In the genomic region with DNA sequence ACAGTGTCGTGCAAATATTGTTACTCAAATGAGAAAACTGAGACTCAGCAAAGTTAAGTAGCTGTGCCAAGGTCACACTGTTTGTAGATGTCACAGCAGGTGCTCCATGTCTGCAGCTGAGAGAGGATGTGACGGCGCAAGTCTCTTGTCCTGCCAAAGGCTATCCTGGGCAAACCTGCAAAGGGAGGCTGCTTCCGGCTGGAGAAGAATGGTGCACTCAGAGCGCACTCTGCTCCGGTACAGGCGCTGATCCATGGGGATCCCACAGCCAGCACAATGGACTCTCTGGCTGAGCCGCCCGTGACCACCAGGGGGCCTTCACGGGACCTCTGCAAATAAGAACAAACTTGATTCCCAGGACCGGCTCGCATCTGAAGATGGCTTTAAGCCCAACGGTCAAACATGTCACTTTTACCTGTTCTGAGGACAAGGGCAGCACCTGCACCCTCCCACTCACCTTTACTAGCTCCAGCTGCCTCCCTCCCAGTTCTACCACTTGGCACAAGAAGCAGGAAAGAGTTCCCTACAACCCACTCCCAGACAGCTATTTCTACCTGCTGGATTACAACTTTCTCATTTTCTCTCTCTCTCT, we compare ENCODE assay signal across 1 cellular context.
A peak's percentile ranks its signal among the peaks of the same experiment; 100 is the strongest.
TF ChIP-seq lines count a peak whose summit lies in the region.

No MANE protein-coding gene starts in this region.

TF ChIP-seq in HepG2, 621 proteins besides CTCF, POLR2A, EP300 and RAD21 (continued from another document and continues in another):
- no peak for TF ChIP-seq EZH2 (conservative IDR thresholded peaks at IDR 0.05; ENCODE audit: low read depth, low read length)
- TF ChIP-seq ONECUT2 (CRISPR knock-in tag; IDR thresholded peaks at IDR 0.05), result no peak
- TF ChIP-seq ZNF703 (CRISPR knock-in tag; IDR thresholded peaks at IDR 0.05; ENCODE audit: borderline replicate concordance), result no peak
- 0 out of 2 replicates have a peak, but pooled peaks have one; percentile 58 for TF ChIP-seq SP140L (CRISPR knock-in tag; IDR thresholded peaks at IDR 0.05; ENCODE audit: borderline replicate concordance)
- TF ChIP-seq ZNF850 (CRISPR knock-in tag; conservative IDR thresholded peaks at IDR 0.05), result no peak
- TF ChIP-seq ZNF839 (CRISPR knock-in tag; IDR thresholded peaks at IDR 0.05; ENCODE audit: borderline replicate concordance), result no peak
- no peak for TF ChIP-seq KLF6 (CRISPR knock-in tag; IDR thresholded peaks at IDR 0.05)
- TF ChIP-seq ZNF605 (CRISPR knock-in tag; IDR thresholded peaks at IDR 0.05), result 0 out of 2 replicates have a peak, but pooled peaks have one; percentile 42
- peak; percentile 93 for TF ChIP-seq XRCC5 (optimal IDR thresholded peaks at IDR 0.05; ENCODE audit: low read length)
- TF ChIP-seq, protein P1, sequence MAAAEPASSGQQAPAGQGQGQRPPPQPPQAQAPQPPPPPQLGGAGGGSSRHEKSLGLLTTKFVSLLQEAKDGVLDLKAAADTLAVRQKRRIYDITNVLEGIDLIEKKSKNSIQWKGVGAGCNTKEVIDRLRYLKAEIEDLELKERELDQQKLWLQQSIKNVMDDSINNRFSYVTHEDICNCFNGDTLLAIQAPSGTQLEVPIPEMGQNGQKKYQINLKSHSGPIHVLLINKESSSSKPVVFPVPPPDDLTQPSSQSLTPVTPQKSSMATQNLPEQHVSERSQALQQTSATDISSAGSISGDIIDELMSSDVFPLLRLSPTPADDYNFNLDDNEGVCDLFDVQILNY (CRISPR knock-in tag; conservative IDR thresholded peaks at IDR 0.05), result no peak
- peak; percentile 49; the same call in 1 of the 2 replicates for TF ChIP-seq ARID5B (CRISPR knock-in tag; IDR thresholded peaks at IDR 0.05)
- peak; percentile 68; the same call in 1 of the 2 replicates for TF ChIP-seq IRF2 (CRISPR knock-in tag; IDR thresholded peaks at IDR 0.05)
- TF ChIP-seq ZNF768 (CRISPR knock-in tag; IDR thresholded peaks at IDR 0.05), result no peak
- TF ChIP-seq SALL1 (CRISPR knock-in tag; IDR thresholded peaks at IDR 0.05), result peak; percentile 47; the same call in 1 of the 2 replicates
- TF ChIP-seq ZBTB8A (CRISPR knock-in tag; IDR thresholded peaks at IDR 0.05; ENCODE audit: borderline replicate concordance, low read depth), result no peak
- peak; percentile 65 for TF ChIP-seq STAG1 (CRISPR knock-in tag; IDR thresholded peaks at IDR 0.05)
- no peak for TF ChIP-seq ZNF44 (CRISPR knock-in tag; IDR thresholded peaks at IDR 0.05)
- no peak for TF ChIP-seq HNF4A (CRISPR knock-in tag; IDR thresholded peaks at IDR 0.05)
- no peak for TF ChIP-seq ZNF367 (CRISPR knock-in tag; IDR thresholded peaks at IDR 0.05; ENCODE audit: borderline replicate concordance)
- TF ChIP-seq POGZ (CRISPR knock-in tag; IDR thresholded peaks at IDR 0.05), result 0 out of 2 replicates have a peak, but pooled peaks have one; percentile 35
- no peak for TF ChIP-seq NFYB (CRISPR knock-in tag; IDR thresholded peaks at IDR 0.05)
- TF ChIP-seq GABPA (IDR thresholded peaks at IDR 0.05; ENCODE audit: low read depth, low read length), result no peak
- peak; percentile 57; the same call in 1 of the 2 replicates for TF ChIP-seq GABPA (CRISPR knock-in tag; IDR thresholded peaks at IDR 0.05; ENCODE audit: low read depth)
- TF ChIP-seq, protein P2, sequence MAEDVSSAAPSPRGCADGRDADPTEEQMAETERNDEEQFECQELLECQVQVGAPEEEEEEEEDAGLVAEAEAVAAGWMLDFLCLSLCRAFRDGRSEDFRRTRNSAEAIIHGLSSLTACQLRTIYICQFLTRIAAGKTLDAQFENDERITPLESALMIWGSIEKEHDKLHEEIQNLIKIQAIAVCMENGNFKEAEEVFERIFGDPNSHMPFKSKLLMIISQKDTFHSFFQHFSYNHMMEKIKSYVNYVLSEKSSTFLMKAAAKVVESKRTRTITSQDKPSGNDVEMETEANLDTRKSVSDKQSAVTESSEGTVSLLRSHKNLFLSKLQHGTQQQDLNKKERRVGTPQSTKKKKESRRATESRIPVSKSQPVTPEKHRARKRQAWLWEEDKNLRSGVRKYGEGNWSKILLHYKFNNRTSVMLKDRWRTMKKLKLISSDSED (CRISPR knock-in tag; IDR thresholded peaks at IDR 0.05), result no peak
- TF ChIP-seq, protein P3, sequence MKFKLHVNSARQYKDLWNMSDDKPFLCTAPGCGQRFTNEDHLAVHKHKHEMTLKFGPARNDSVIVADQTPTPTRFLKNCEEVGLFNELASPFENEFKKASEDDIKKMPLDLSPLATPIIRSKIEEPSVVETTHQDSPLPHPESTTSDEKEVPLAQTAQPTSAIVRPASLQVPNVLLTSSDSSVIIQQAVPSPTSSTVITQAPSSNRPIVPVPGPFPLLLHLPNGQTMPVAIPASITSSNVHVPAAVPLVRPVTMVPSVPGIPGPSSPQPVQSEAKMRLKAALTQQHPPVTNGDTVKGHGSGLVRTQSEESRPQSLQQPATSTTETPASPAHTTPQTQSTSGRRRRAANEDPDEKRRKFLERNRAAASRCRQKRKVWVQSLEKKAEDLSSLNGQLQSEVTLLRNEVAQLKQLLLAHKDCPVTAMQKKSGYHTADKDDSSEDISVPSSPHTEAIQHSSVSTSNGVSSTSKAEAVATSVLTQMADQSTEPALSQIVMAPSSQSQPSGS (CRISPR knock-in tag; IDR thresholded peaks at IDR 0.05), result 0 out of 2 replicates have a peak, but pooled peaks have one; percentile 16
- TF ChIP-seq, protein P4, sequence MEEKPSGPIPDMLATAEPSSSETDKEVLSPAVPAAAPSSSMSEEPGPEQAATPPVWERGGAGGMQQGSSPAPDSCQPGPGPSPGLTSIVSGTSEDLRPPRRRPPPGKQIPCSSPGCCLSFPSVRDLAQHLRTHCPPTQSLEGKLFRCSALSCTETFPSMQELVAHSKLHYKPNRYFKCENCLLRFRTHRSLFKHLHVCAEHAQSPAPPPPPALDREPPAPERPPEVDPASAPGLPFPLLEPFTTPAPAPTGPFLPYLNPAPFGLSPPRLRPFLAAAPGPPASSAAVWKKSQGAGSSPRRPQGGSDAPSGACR (CRISPR knock-in tag; IDR thresholded peaks at IDR 0.05), result no peak
- TF ChIP-seq EED (CRISPR knock-in tag; IDR thresholded peaks at IDR 0.05), result no peak
- no peak for TF ChIP-seq NFKB2 (CRISPR knock-in tag; IDR thresholded peaks at IDR 0.05; ENCODE audit: borderline replicate concordance)
- no peak for TF ChIP-seq CCAR2 (optimal IDR thresholded peaks at IDR 0.05; ENCODE audit: low read depth, low read length)
- TF ChIP-seq ZNF607 (CRISPR knock-in tag; IDR thresholded peaks at IDR 0.05; ENCODE audit: borderline replicate concordance), result no peak
- TF ChIP-seq ZNF501 (CRISPR knock-in tag; IDR thresholded peaks at IDR 0.05), result no peak
- no peak for TF ChIP-seq NR2F2 (IDR thresholded peaks at IDR 0.05; ENCODE audit: borderline replicate concordance, low read depth)
- TF ChIP-seq ZNF232 (CRISPR knock-in tag; IDR thresholded peaks at IDR 0.05; ENCODE audit: borderline replicate concordance), result no peak
- TF ChIP-seq HNRNPH1 (optimal IDR thresholded peaks at IDR 0.05; ENCODE audit: low read depth, low read length), result no peak
- TF ChIP-seq SOX6 (IDR thresholded peaks at IDR 0.05), result no peak
- TF ChIP-seq SOX6 (CRISPR knock-in tag; IDR thresholded peaks at IDR 0.05), result peak; percentile 63
- no peak for TF ChIP-seq MLLT10 (CRISPR knock-in tag; IDR thresholded peaks at IDR 0.05)
- 0 out of 2 replicates have a peak, but pooled peaks have one; percentile 15 for TF ChIP-seq ZNF317 (CRISPR knock-in tag; IDR thresholded peaks at IDR 0.05)
- TF ChIP-seq SP1 (IDR thresholded peaks at IDR 0.05), result no peak
- no peak for TF ChIP-seq SP1 (CRISPR knock-in tag; IDR thresholded peaks at IDR 0.05)
- TF ChIP-seq, protein P5, sequence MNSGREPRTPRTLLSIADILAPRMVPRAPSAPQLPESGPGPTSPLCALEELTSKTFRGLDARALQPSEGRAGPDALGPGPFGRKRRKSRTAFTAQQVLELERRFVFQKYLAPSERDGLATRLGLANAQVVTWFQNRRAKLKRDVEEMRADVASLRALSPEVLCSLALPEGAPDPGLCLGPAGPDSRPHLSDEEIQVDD (CRISPR knock-in tag; IDR thresholded peaks at IDR 0.05; ENCODE audit: borderline replicate concordance), result no peak
- no peak for TF ChIP-seq ZNF343 (CRISPR knock-in tag; IDR thresholded peaks at IDR 0.05)
- TF ChIP-seq ZNF7 (CRISPR knock-in tag; IDR thresholded peaks at IDR 0.05), result no peak
- TF ChIP-seq FOXA1 (IDR thresholded peaks at IDR 0.05), result no peak
- peak; percentile 23; the same call in 1 of the 2 replicates for TF ChIP-seq FOXA1 (CRISPR knock-in tag; IDR thresholded peaks at IDR 0.05)
- TF ChIP-seq NR1H2 (CRISPR knock-in tag; IDR thresholded peaks at IDR 0.05; ENCODE audit: borderline replicate concordance, low read depth), result no peak
- TF ChIP-seq, protein P6, sequence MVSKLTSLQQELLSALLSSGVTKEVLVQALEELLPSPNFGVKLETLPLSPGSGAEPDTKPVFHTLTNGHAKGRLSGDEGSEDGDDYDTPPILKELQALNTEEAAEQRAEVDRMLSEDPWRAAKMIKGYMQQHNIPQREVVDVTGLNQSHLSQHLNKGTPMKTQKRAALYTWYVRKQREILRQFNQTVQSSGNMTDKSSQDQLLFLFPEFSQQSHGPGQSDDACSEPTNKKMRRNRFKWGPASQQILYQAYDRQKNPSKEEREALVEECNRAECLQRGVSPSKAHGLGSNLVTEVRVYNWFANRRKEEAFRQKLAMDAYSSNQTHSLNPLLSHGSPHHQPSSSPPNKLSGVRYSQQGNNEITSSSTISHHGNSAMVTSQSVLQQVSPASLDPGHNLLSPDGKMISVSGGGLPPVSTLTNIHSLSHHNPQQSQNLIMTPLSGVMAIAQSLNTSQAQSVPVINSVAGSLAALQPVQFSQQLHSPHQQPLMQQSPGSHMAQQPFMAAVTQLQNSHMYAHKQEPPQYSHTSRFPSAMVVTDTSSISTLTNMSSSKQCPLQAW (CRISPR knock-in tag; IDR thresholded peaks at IDR 0.05), result 0 out of 2 replicates have a peak, but pooled peaks have one; percentile 15
- peak; percentile 66; the same call in 1 of the 2 replicates for TF ChIP-seq ZNF800 (CRISPR knock-in tag; IDR thresholded peaks at IDR 0.05)
- 0 out of 2 replicates have a peak, but pooled peaks have one; percentile 14 for TF ChIP-seq SAP130 (CRISPR knock-in tag; IDR thresholded peaks at IDR 0.05; ENCODE audit: low read depth)
- no peak for TF ChIP-seq ZNF230 (CRISPR knock-in tag; IDR thresholded peaks at IDR 0.05)
- no peak for TF ChIP-seq PHF21A (CRISPR knock-in tag; IDR thresholded peaks at IDR 0.05)
- TF ChIP-seq ZNF143 (CRISPR knock-in tag; IDR thresholded peaks at IDR 0.05), result no peak
- TF ChIP-seq PREB (CRISPR knock-in tag; IDR thresholded peaks at IDR 0.05), result no peak
- no peak for TF ChIP-seq TGIF2 (CRISPR knock-in tag; IDR thresholded peaks at IDR 0.05)
- no peak for TF ChIP-seq ZNF296 (CRISPR knock-in tag; conservative IDR thresholded peaks at IDR 0.05)
- TF ChIP-seq, protein P7, sequence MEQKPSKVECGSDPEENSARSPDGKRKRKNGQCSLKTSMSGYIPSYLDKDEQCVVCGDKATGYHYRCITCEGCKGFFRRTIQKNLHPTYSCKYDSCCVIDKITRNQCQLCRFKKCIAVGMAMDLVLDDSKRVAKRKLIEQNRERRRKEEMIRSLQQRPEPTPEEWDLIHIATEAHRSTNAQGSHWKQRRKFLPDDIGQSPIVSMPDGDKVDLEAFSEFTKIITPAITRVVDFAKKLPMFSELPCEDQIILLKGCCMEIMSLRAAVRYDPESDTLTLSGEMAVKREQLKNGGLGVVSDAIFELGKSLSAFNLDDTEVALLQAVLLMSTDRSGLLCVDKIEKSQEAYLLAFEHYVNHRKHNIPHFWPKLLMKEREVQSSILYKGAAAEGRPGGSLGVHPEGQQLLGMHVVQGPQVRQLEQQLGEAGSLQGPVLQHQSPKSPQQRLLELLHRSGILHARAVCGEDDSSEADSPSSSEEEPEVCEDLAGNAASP (CRISPR knock-in tag; IDR thresholded peaks at IDR 0.05; ENCODE audit: borderline replicate concordance), result 0 out of 2 replicates have a peak, but pooled peaks have one; percentile 31
- TF ChIP-seq GPN1 (CRISPR knock-in tag; IDR thresholded peaks at IDR 0.05; ENCODE audit: borderline replicate concordance), result no peak
